7 cellular contexts compared by ENCODE assay signal in genomic region chrX:103533428-103534216, GRCh38. TPM values are rescaled to one million over a fixed set of nuclear protein-coding genes. Genes with fewer than 3 reads are reported as not detected.
DNase-seq lines count a peak whose midpoint lies in the region; ATAC-seq, FAIRE-seq and TF ChIP-seq lines count a peak whose summit lies in the region.

No MANE protein-coding gene starts in this region.

- TF ChIP-seq POLR2A in GM12892 (IDR thresholded peaks at IDR 0.05; ENCODE audit: low read depth, low read length): no peak

- no peak overlapping the region for H3K27ac ChIP-seq in HL-60 (replicated peaks)

- no peaks in the 10 kb centered on the region for H3K27me3 Mint-ChIP-seq in activated T-helper 17 cell treated with anti-CD3 and anti-CD28 coated beads, Interleukin-2, amount 50 U/mL, for 72 hours
- H3K27me3 Mint-ChIP-seq in natural killer cell treated with Interleukin-12 subunit alpha and Interleukin-12 subunit beta and Interleukin-15 and Interleukin-18, amount 100 ng/mL, for 72 hours: peaks cover 6 to 20% of the 10 kb centered on the region in 2 donors

- H3K4me3 Mint-ChIP-seq in activated T-helper 17 cell treated with anti-CD3 and anti-CD28 coated beads, Interleukin-2, amount 50 U/mL, for 72 hours: peak overlapping the region; percentile 57
- H3K4me3 Mint-ChIP-seq in natural killer cell treated with Interleukin-12 subunit alpha and Interleukin-12 subunit beta and Interleukin-15 and Interleukin-18, amount 100 ng/mL, for 72 hours: peak overlapping the region; percentile 58

- no peaks in the 10 kb centered on the region for H3K36me3 Mint-ChIP-seq in activated T-helper 17 cell treated with anti-CD3 and anti-CD28 coated beads, Interleukin-2, amount 50 U/mL, for 72 hours (ENCODE audit: low read depth)
- H3K36me3 Mint-ChIP-seq in natural killer cell treated with Interleukin-12 subunit alpha and Interleukin-12 subunit beta and Interleukin-15 and Interleukin-18, amount 100 ng/mL, for 72 hours: no peaks in the 10 kb centered on the region

- TF ChIP-seq CTCF in HL-60 (IDR thresholded peaks at IDR 0.05; ENCODE audit: insufficient read depth, low read length) (peak; percentile 24), fibroblast of pulmonary artery (IDR thresholded peaks at IDR 0.05; ENCODE audit: low read length, missing control alignments) (peak; percentile 61)

- peak; percentile 77 for FAIRE-seq in GM12892 (lab: Jason Lieb, UNC)

- no peaks in the 10 kb centered on the region for H3K9me3 Mint-ChIP-seq in activated T-helper 17 cell treated with anti-CD3 and anti-CD28 coated beads, Interleukin-2, amount 50 U/mL, for 72 hours
- H3K9me3 Mint-ChIP-seq in natural killer cell treated with Interleukin-12 subunit alpha and Interleukin-12 subunit beta and Interleukin-15 and Interleukin-18, amount 100 ng/mL, for 72 hours: no peaks in the 10 kb centered on the region

- H3K27me3 ChIP-seq in HL-60 (ENCODE audit: insufficient read depth, poor library complexity, severe bottlenecking): no peaks in the 10 kb centered on the region

- DNase-seq in GM12892 (ENCODE audit: insufficient read length) (peak; percentile 2), HL-60 (ENCODE audit: low read depth in 1 of 2, low spot score in 1 of 2) (peak; percentile 1 to 51), OCI-M1 (lab: John Stamatoyannopoulos, UW) (peak; percentile 79), fibroblast of pulmonary artery (ENCODE audit: low read depth) (peak; percentile 83)
- peak; percentile 69 for DNase-seq in natural killer cell treated with Interleukin-12 subunit alpha and Interleukin-12 subunit beta and Interleukin-15 and Interleukin-18, amount 100 ng/mL, for 72 hours (ENCODE audit: low spot score)
- DNase-seq in stimulated activated naive CD4-positive, alpha-beta T cell (lab: John Stamatoyannopoulos, UW): peak; percentile 9 to 74 (median 57)

- no peak overlapping the region for H3K27ac Mint-ChIP-seq in activated T-helper 17 cell treated with anti-CD3 and anti-CD28 coated beads, Interleukin-2, amount 50 U/mL, for 72 hours
- H3K27ac Mint-ChIP-seq in natural killer cell treated with Interleukin-12 subunit alpha and Interleukin-12 subunit beta and Interleukin-15 and Interleukin-18, amount 100 ng/mL, for 72 hours: no peak overlapping the region

- peak; percentile 62 for ATAC-seq in activated T-helper 17 cell treated with anti-CD3 and anti-CD28 coated beads, Interleukin-2, amount 50 U/mL, for 72 hours (replicated peaks)
- ATAC-seq in natural killer cell treated with Interleukin-12 subunit alpha and Interleukin-12 subunit beta and Interleukin-15 and Interleukin-18, amount 100 ng/mL, for 72 hours: peak in 1 of 2 donors; percentile 72

- no peak overlapping the region for H3K4me3 ChIP-seq in HL-60 (replicated peaks; ENCODE audit: insufficient read depth, low read length)
- H3K4me3 ChIP-seq in fibroblast of pulmonary artery (replicated peaks; ENCODE audit: low read depth, low read length): peak overlapping the region; percentile 38

- H3K4me1 Mint-ChIP-seq in activated T-helper 17 cell treated with anti-CD3 and anti-CD28 coated beads, Interleukin-2, amount 50 U/mL, for 72 hours: no peaks in the 10 kb centered on the region
- peaks cover 4 to 8% of the 10 kb centered on the region in 2 donors for H3K4me1 Mint-ChIP-seq in natural killer cell treated with Interleukin-12 subunit alpha and Interleukin-12 subunit beta and Interleukin-15 and Interleukin-18, amount 100 ng/mL, for 72 hours (ENCODE audit: low read depth in 2 of 2)

RNA-seq across cellular contexts. Expression of gene RAB40A, which starts 14.3 kb away (rescaled TPM):
- 0.34 TPM for polyA plus RNA-seq in GM12892 (2012; ENCODE audit: missing spikeins)
- under 1 TPM; 0.26 to 0.45 TPM for total RNA-seq in activated T-helper 17 cell treated with anti-CD3 and anti-CD28 coated beads, Interleukin-2, amount 50 U/mL, for 72 hours
- under 1 TPM in 1 of 2 donors, not detected in 1; 0.31 TPM for total RNA-seq in natural killer cell treated with Interleukin-12 subunit alpha and Interleukin-12 subunit beta and Interleukin-15 and Interleukin-18, amount 100 ng/mL, for 72 hours

RNA-seq across cellular contexts. Expression of gene TCEAL4, which starts 51.7 kb away (rescaled TPM):
- polyA plus RNA-seq in GM12892 (2012; ENCODE audit: missing spikeins): 56.6 TPM
- 10 to 100 TPM in 1 of 2 donors, 1 to 10 TPM in 1; 9.9 to 14.1 TPM for total RNA-seq in activated T-helper 17 cell treated with anti-CD3 and anti-CD28 coated beads, Interleukin-2, amount 50 U/mL, for 72 hours
- 1 to 10 TPM; 4.0 to 8.2 TPM for total RNA-seq in natural killer cell treated with Interleukin-12 subunit alpha and Interleukin-12 subunit beta and Interleukin-15 and Interleukin-18, amount 100 ng/mL, for 72 hours

Comparison
In these comparisons a context has a peak if more than half of its experiments do, and no peak if none do; other contexts are left out.
1. DNase-seq: peak in every context shown above with its lines; median percentile 83 in fibroblast of pulmonary artery; 79 in OCI-M1; 69 in natural killer cell treated with Interleukin-12 subunit alpha and Interleukin-12 subunit beta and Interleukin-15 and Interleukin-18, amount 100 ng/mL, for 72 hours; 57 in stimulated activated naive CD4-positive, alpha-beta T cell; 26 in HL-60; 2 in GM12892.